Comparison of ENCODE assay signal across 20 cellular contexts in genomic region chr20:49753133-49753532, GRCh38.
"Had no signal": no experiment of that assay in that cellular context is flagged by ENCODE, and none has a peak within 500 bp of the region (broad histone marks: within the 10 kb centered on the region; RNA-seq: fewer than 3 reads in every experiment).

No MANE protein-coding gene starts in this region.

- H3K4me3 ChIP-seq: neural progenitor cell, pancreas, smooth muscle cell, suprapubic skin, thyroid gland had no signal

- H2AFZ ChIP-seq: neural progenitor cell had no signal

- H3K36me3 ChIP-seq: neural progenitor cell, pancreas, suprapubic skin, thyroid gland had no signal

- DNase-seq: erythroblast; foreskin melanocyte; head of caudate nucleus; hippocampal formation; mammary epithelial cell; occipital lobe; pancreas; right cardiac atrium; stimulated activated CD4-positive, alpha-beta T cell treated with anti-CD3 and anti-CD28 coated beads, Interleukin-2, amount 100 ng/mL, for 48 hours; stimulated activated naive CD8-positive, alpha-beta T cell treated with anti-CD3 and anti-CD28 coated beads, Interleukin-15, Interleukin-2, amounts not matched to agents 100 U/mL and 50 U/mL, for 24 hours; thyroid gland had no signal

- H3K9ac ChIP-seq: neural progenitor cell had no signal

- H3K9me3 Mint-ChIP-seq: dendritic cell treated with granulocyte-macrophage colony-stimulating factor and Interleukin-4, amounts not matched to agents 40 ng/mL and 50 ng/mL, for 4 days; mesothelial cell of epicardium; natural killer cell treated with Interleukin-12 subunit alpha and Interleukin-12 subunit beta and Interleukin-15 and Interleukin-18, amount 100 ng/mL, for 72 hours; stimulated activated effector memory CD8-positive, alpha-beta T cell treated with anti-CD3 and anti-CD28 coated beads, Interleukin-12 subunit alpha, Interleukin-12 subunit beta, amount 100 ng/mL, for 72 hours; type B pancreatic cell had no signal

- H3K4me2 ChIP-seq: neural progenitor cell, smooth muscle cell had no signal

- H3K4me3 Mint-ChIP-seq: dendritic cell treated with granulocyte-macrophage colony-stimulating factor and Interleukin-4, amounts not matched to agents 40 ng/mL and 50 ng/mL, for 4 days; mesothelial cell of epicardium; natural killer cell treated with Interleukin-12 subunit alpha and Interleukin-12 subunit beta and Interleukin-15 and Interleukin-18, amount 100 ng/mL, for 72 hours; neural progenitor cell; stimulated activated effector memory CD8-positive, alpha-beta T cell treated with anti-CD3 and anti-CD28 coated beads, Interleukin-12 subunit alpha, Interleukin-12 subunit beta, amount 100 ng/mL, for 72 hours; type B pancreatic cell had no signal

- H3K27me3 Mint-ChIP-seq: dendritic cell treated with granulocyte-macrophage colony-stimulating factor and Interleukin-4, amounts not matched to agents 40 ng/mL and 50 ng/mL, for 4 days; type B pancreatic cell had no signal

- H3K27ac ChIP-seq: neural progenitor cell, pancreas, suprapubic skin, thyroid gland had no signal

- H3K36me3 Mint-ChIP-seq: mesothelial cell of epicardium; natural killer cell treated with Interleukin-12 subunit alpha and Interleukin-12 subunit beta and Interleukin-15 and Interleukin-18, amount 100 ng/mL, for 72 hours; neural progenitor cell; stimulated activated effector memory CD8-positive, alpha-beta T cell treated with anti-CD3 and anti-CD28 coated beads, Interleukin-12 subunit alpha, Interleukin-12 subunit beta, amount 100 ng/mL, for 72 hours; type B pancreatic cell had no signal

- ATAC-seq: natural killer cell treated with Interleukin-12 subunit alpha and Interleukin-12 subunit beta and Interleukin-15 and Interleukin-18, amount 100 ng/mL, for 72 hours; pancreas; right cardiac atrium; stimulated activated effector memory CD8-positive, alpha-beta T cell treated with anti-CD3 and anti-CD28 coated beads, Interleukin-12 subunit alpha, Interleukin-12 subunit beta, amount 100 ng/mL, for 72 hours; stimulated activated naive CD8-positive, alpha-beta T cell treated with anti-CD3 and anti-CD28 coated beads, Interleukin-15, Interleukin-2, amounts not matched to agents 100 U/mL and 50 U/mL, for 24 hours had no signal

- H3K27me3 ChIP-seq: neural progenitor cell, pancreas, suprapubic skin, thyroid gland had no signal

- H3K9me3 ChIP-seq: pancreas, thyroid gland had no signal

- H3K27ac Mint-ChIP-seq: dendritic cell treated with granulocyte-macrophage colony-stimulating factor and Interleukin-4, amounts not matched to agents 40 ng/mL and 50 ng/mL, for 4 days; mesothelial cell of epicardium; neural progenitor cell; progenitor cell of endocrine pancreas; type B pancreatic cell had no signal
